In genomic region chr14:54427914-54428313, GRCh38 we compare ENCODE assay signal across 15 cellular contexts. TPM values are rescaled to one million over a fixed set of nuclear protein-coding genes. Genes with fewer than 3 reads are reported as not detected.
DNase-seq lines count a peak whose midpoint lies in the region; ATAC-seq and TF ChIP-seq lines count a peak whose summit lies in the region.
"Had no signal": no experiment of that assay in that cellular context is flagged by ENCODE, and none has a peak within 500 bp of the region (broad histone marks: within the 10 kb centered on the region; RNA-seq: fewer than 3 reads in every experiment).

No MANE protein-coding gene starts in this region.

- H3K27ac Mint-ChIP-seq in activated CD4-positive, alpha-beta T cell treated with anti-CD3 and anti-CD28 coated beads, Interleukin-2, amount 10 ng/mL, durations not matched to agents 24 days and 14 days, result peak overlapping the region; percentile 3
- peak overlapping the region; percentile 71 for H3K27ac Mint-ChIP-seq in activated T-helper 2 cell treated with anti-CD3 and anti-CD28 coated beads, Interferon-gamma antibody, Interleukin-2, Interleukin-4, amounts not matched to agents 10 μg/mL and 5 μg/mL and 100 μg/mL, durations not matched to agents 14 hours and 24 hours and 36 hours
- H3K27ac Mint-ChIP-seq in nephron progenitor cell, result peak overlapping the region; percentile 59
- H3K27ac Mint-ChIP-seq: HFFc6 had no signal

- no peaks in the 10 kb centered on the region for H3K27me3 ChIP-seq in heart right ventricle

- H3K27me3 Mint-ChIP-seq in activated CD4-positive, alpha-beta T cell treated with anti-CD3 and anti-CD28 coated beads, Interleukin-2, amount 10 ng/mL, durations not matched to agents 24 days and 14 days, result no peaks in the 10 kb centered on the region
- H3K27me3 Mint-ChIP-seq in activated T-helper 2 cell treated with anti-CD3 and anti-CD28 coated beads, Interferon-gamma antibody, Interleukin-2, Interleukin-4, amounts not matched to agents 10 μg/mL and 5 μg/mL and 100 μg/mL, durations not matched to agents 14 hours and 24 hours and 36 hours (ENCODE audit: low read depth), result no peaks in the 10 kb centered on the region
- H3K27me3 Mint-ChIP-seq in nephron progenitor cell (ENCODE audit: low read depth, poor library complexity), result no peaks in the 10 kb centered on the region
- H3K27me3 Mint-ChIP-seq: CD4-positive, alpha-beta memory T cell had no signal

- H3K36me3 Mint-ChIP-seq in activated CD4-positive, alpha-beta T cell treated with anti-CD3 and anti-CD28 coated beads, Interleukin-2, amount 10 ng/mL, durations not matched to agents 24 days and 14 days (ENCODE audit: low read depth), result peaks cover 61% of the 10 kb centered on the region
- peaks cover 83% of the 10 kb centered on the region for H3K36me3 Mint-ChIP-seq in activated T-helper 2 cell treated with anti-CD3 and anti-CD28 coated beads, Interferon-gamma antibody, Interleukin-2, Interleukin-4, amounts not matched to agents 10 μg/mL and 5 μg/mL and 100 μg/mL, durations not matched to agents 14 hours and 24 hours and 36 hours (ENCODE audit: low read depth)
- H3K36me3 Mint-ChIP-seq in nephron progenitor cell (ENCODE audit: low read depth), result peaks cover 56% of the 10 kb centered on the region

- peak overlapping the region in 8 of 10 donors; percentile 0 to 66 (median 50) for H3K27ac ChIP-seq in heart right ventricle
- H3K27ac ChIP-seq: PC-9 had no signal

- H3K4me1 ChIP-seq in heart right ventricle, result peaks cover 0 to 23% (median 11%) of the 10 kb centered on the region in 9 donors

- no peaks in the 10 kb centered on the region for H3K9me3 ChIP-seq in heart right ventricle

- no peak for DNase-seq in activated CD4-positive, alpha-beta T cell treated with anti-CD3 and anti-CD28 coated beads, Interleukin-2, amount 10 ng/mL, durations not matched to agents 24 days and 14 days
- DNase-seq in activated CD4-positive, alpha-beta T cell treated with anti-CD3 and anti-CD28 coated beads for 48 hours, result no peak
- no peak for DNase-seq in activated T-helper 2 cell treated with anti-CD3 and anti-CD28 coated beads, Interferon-gamma antibody, Interleukin-2, Interleukin-4, amounts not matched to agents 10 μg/mL and 5 μg/mL and 100 μg/mL, durations not matched to agents 14 hours and 24 hours and 36 hours (ENCODE audit: low spot score)
- DNase-seq in heart right ventricle (no peak), nephron progenitor cell (no peak), 8988T (no peak)
- no peak for DNase-seq in effector CD4-positive, alpha-beta T cell
- no peak for DNase-seq in activated effector memory CD4-positive, alpha-beta T cell treated with anti-CD3 and anti-CD28 coated beads, Interleukin-2, amount 50 U/mL, for 16 hours
- DNase-seq: CD4-positive, alpha-beta memory T cell; HFFc6; KG1; NCI-H1048; NCI-H2227 treated with DMSO at 0.1 percent for 48 hours; NCI-H524; PC-9 had no signal

- 41 to 56% methylated on average over 3 of the region's 3 CpGs for WGBS in heart right ventricle, 2 donors

- intact Hi-C loops in activated CD4-positive, alpha-beta T cell treated with anti-CD3 and anti-CD28 coated beads, Interleukin-2, amount 10 ng/mL, durations not matched to agents 24 days and 14 days (cut with micrococcal nuclease), result loop anchor here (1.0 kb wide), 1 partner anchor 13 kb away; the partner anchor contains the start of gene CNIH1
- intact Hi-C loops in activated T-helper 2 cell treated with anti-CD3 and anti-CD28 coated beads, Interferon-gamma antibody, Interleukin-2, Interleukin-4, amounts not matched to agents 10 μg/mL and 5 μg/mL and 100 μg/mL, durations not matched to agents 14 hours and 24 hours and 36 hours (cut with micrococcal nuclease), result no loop called here
- intact Hi-C loops in heart right ventricle (cut with DNase I), result no loop called here

- no peaks in the 10 kb centered on the region for H3K9me3 Mint-ChIP-seq in activated CD4-positive, alpha-beta T cell treated with anti-CD3 and anti-CD28 coated beads, Interleukin-2, amount 10 ng/mL, durations not matched to agents 24 days and 14 days
- H3K9me3 Mint-ChIP-seq in activated T-helper 2 cell treated with anti-CD3 and anti-CD28 coated beads, Interferon-gamma antibody, Interleukin-2, Interleukin-4, amounts not matched to agents 10 μg/mL and 5 μg/mL and 100 μg/mL, durations not matched to agents 14 hours and 24 hours and 36 hours, result no peaks in the 10 kb centered on the region
- no peaks in the 10 kb centered on the region for H3K9me3 Mint-ChIP-seq in nephron progenitor cell
- H3K9me3 Mint-ChIP-seq: CD4-positive, alpha-beta memory T cell; HFFc6 had no signal

- ATAC-seq in heart right ventricle, result peak; percentile 28 to 96 (median 80)

- no peak overlapping the region for H3K4me3 ChIP-seq in heart right ventricle
- H3K4me3 ChIP-seq: PC-9 had no signal

- TF ChIP-seq CTCF in heart right ventricle (IDR thresholded peaks at IDR 0.05) (no peak), nephron progenitor cell (IDR thresholded peaks at IDR 0.05) (no peak)

- peaks cover 20% of the 10 kb centered on the region for H3K4me1 Mint-ChIP-seq in activated CD4-positive, alpha-beta T cell treated with anti-CD3 and anti-CD28 coated beads, Interleukin-2, amount 10 ng/mL, durations not matched to agents 24 days and 14 days
- H3K4me1 Mint-ChIP-seq in activated T-helper 2 cell treated with anti-CD3 and anti-CD28 coated beads, Interferon-gamma antibody, Interleukin-2, Interleukin-4, amounts not matched to agents 10 μg/mL and 5 μg/mL and 100 μg/mL, durations not matched to agents 14 hours and 24 hours and 36 hours (ENCODE audit: low read depth), result peaks cover 30% of the 10 kb centered on the region
- peaks cover 8% of the 10 kb centered on the region for H3K4me1 Mint-ChIP-seq in nephron progenitor cell

- peaks cover 0 to 94% (median 41%) of the 10 kb centered on the region in 9 donors for H3K36me3 ChIP-seq in heart right ventricle

- H3K4me3 Mint-ChIP-seq in activated CD4-positive, alpha-beta T cell treated with anti-CD3 and anti-CD28 coated beads, Interleukin-2, amount 10 ng/mL, durations not matched to agents 24 days and 14 days, result no peak overlapping the region
- no peak overlapping the region for H3K4me3 Mint-ChIP-seq in activated T-helper 2 cell treated with anti-CD3 and anti-CD28 coated beads, Interferon-gamma antibody, Interleukin-2, Interleukin-4, amounts not matched to agents 10 μg/mL and 5 μg/mL and 100 μg/mL, durations not matched to agents 14 hours and 24 hours and 36 hours (ENCODE audit: low read depth)
- H3K4me3 Mint-ChIP-seq in nephron progenitor cell, result no peak overlapping the region
- H3K4me3 Mint-ChIP-seq: CD4-positive, alpha-beta memory T cell; HFFc6 had no signal

RNA-seq across cellular contexts. Expression of gene CNIH1, which starts 13.3 kb away (rescaled TPM):
- total RNA-seq in activated CD4-positive, alpha-beta T cell treated with anti-CD3 and anti-CD28 coated beads, Interleukin-2, amount 10 ng/mL, durations not matched to agents 24 days and 14 days, result 113 and 116 TPM in 2 replicates
- 113 and 115 TPM in 2 replicates for total RNA-seq in activated T-helper 2 cell treated with anti-CD3 and anti-CD28 coated beads, Interferon-gamma antibody, Interleukin-2, Interleukin-4, amounts not matched to agents 10 μg/mL and 5 μg/mL and 100 μg/mL, durations not matched to agents 14 hours and 24 hours and 36 hours
- total RNA-seq in heart right ventricle, result 100 to 1,000 TPM in 3 of 10 donors, 10 to 100 TPM in 7; 80.7 to 108 (median 91.4) TPM
- 100 to 1,000 TPM in 1 of 2 donors, 10 to 100 TPM in 1; 26.8 to 114 TPM for polyA plus RNA-seq in heart right ventricle

RNA-seq across cellular contexts. Expression of gene CDKN3, which starts 31.1 kb away (rescaled TPM):
- 42.5 and 50.8 TPM in 2 replicates for total RNA-seq in activated CD4-positive, alpha-beta T cell treated with anti-CD3 and anti-CD28 coated beads, Interleukin-2, amount 10 ng/mL, durations not matched to agents 24 days and 14 days
- 53.4 and 57.5 TPM in 2 replicates for total RNA-seq in activated T-helper 2 cell treated with anti-CD3 and anti-CD28 coated beads, Interferon-gamma antibody, Interleukin-2, Interleukin-4, amounts not matched to agents 10 μg/mL and 5 μg/mL and 100 μg/mL, durations not matched to agents 14 hours and 24 hours and 36 hours
- total RNA-seq in heart right ventricle, result 10 to 100 TPM in 1 of 10 donors, 1 to 10 TPM in 9; 1.8 to 14.7 (median 4.2) TPM
- polyA plus RNA-seq in heart right ventricle, result 1 to 10 TPM; 3.1 to 5.2 TPM

Comparison
In these comparisons a context has a peak if more than half of its experiments do, and no peak if none do; other contexts are left out.
1. H3K27ac Mint-ChIP-seq: peak in every context shown above with its lines; median percentile 71 in activated T-helper 2 cell treated with anti-CD3 and anti-CD28 coated beads, Interferon-gamma antibody, Interleukin-2, Interleukin-4, amounts not matched to agents 10 μg/mL and 5 μg/mL and 100 μg/mL, durations not matched to agents 14 hours and 24 hours and 36 hours; 59 in nephron progenitor cell; 3 in activated CD4-positive, alpha-beta T cell treated with anti-CD3 and anti-CD28 coated beads, Interleukin-2, amount 10 ng/mL, durations not matched to agents 24 days and 14 days.